In genomic region chr1:2628191-2628932, GRCh38 we compare ENCODE assay signal across 19 cellular contexts. TPM values are rescaled to one million over a fixed set of nuclear protein-coding genes. Genes with fewer than 3 reads are reported as not detected.
DNase-seq lines count a peak whose midpoint lies in the region; ATAC-seq and TF ChIP-seq lines count a peak whose summit lies in the region.
"Had no signal": no experiment of that assay in that cellular context is flagged by ENCODE, and none has a peak within 500 bp of the region (broad histone marks: within the 10 kb centered on the region; RNA-seq: fewer than 3 reads in every experiment).

No MANE protein-coding gene starts in this region.

- TF ChIP-seq CTCF in testis (IDR thresholded peaks at IDR 0.05) (no peak), gastrocnemius medialis (IDR thresholded peaks at IDR 0.05 in 4 of 5, conservative IDR thresholded peaks at IDR 0.05 in 1 of 5) (no peak)

- H3K27me3 Mint-ChIP-seq in T-cell: peaks cover 39 to 59% of the 10 kb centered on the region in 2 donors

- H3K36me3 ChIP-seq in testis (ENCODE audit: low read depth, missing control alignments) (no peaks in the 10 kb centered on the region), gastrocnemius medialis (no peaks in the 10 kb centered on the region)
- H3K36me3 ChIP-seq: cardiac muscle cell, suprapubic skin had no signal

- peaks cover 1 to 26% (median 2%) of the 10 kb centered on the region in 3 donors for H3K4me1 Mint-ChIP-seq in T-cell

- H3K27me3 ChIP-seq in testis (no peaks in the 10 kb centered on the region), gastrocnemius medialis (peaks cover 31 to 60% (median 58%) of the 10 kb centered on the region in 3 donors)
- H3K27me3 ChIP-seq: cardiac muscle cell had no signal

- ATAC-seq in Right ventricle myocardium superior (ENCODE audit: poor library complexity) (no peak), Right ventricle myocardium inferior (no peak), T-cell (replicated peaks in 1 of 4) (peak; percentile 21 to 53 (median 41)), HG03139 (IDR thresholded peaks at IDR 0.05; ENCODE audit: unreplicated experiment) (no peak), gastrocnemius medialis (no peak)
- ATAC-seq: HCT116 had no signal

- CTCF ChIA-PET in T-cell (lab: Charles Lee): no interaction called here

- in situ Hi-C loops in gastrocnemius medialis (cut with MboI; ENCODE audit: low sequenced_read_pairs in 4 of 4): no loop called here

- H3K36me3 Mint-ChIP-seq in T-cell: no peaks in the 10 kb centered on the region

- intact Hi-C loops in Right ventricle myocardium superior (cut with DNase I): loop anchor here (10.0 kb wide), 1 partner anchor 204 kb away; no protein-coding TSS in a partner anchor
- intact Hi-C loops in Right ventricle myocardium inferior (cut with DNase I): no loop called here
- intact Hi-C loops in testis (cut with DNase I; ENCODE audit: low total_unique reads): no loop called here
- intact Hi-C loops in gastrocnemius medialis (cut with DNase I; ENCODE audit: low total_unique reads): no loop called here

- TF ChIP-seq POLR2A in testis (IDR thresholded peaks at IDR 0.05) (no peak), gastrocnemius medialis (IDR thresholded peaks at IDR 0.05) (no peak)

- H3K9me3 Mint-ChIP-seq in T-cell: no peaks in the 10 kb centered on the region

- DNase-seq in Right ventricle myocardium superior: peak; percentile 30
- DNase-seq in Right ventricle myocardium inferior (ENCODE audit: missing footprints): no peak
- peak in 2 of 34 experiments; percentile 3 to 22 for DNase-seq in T-cell
- DNase-seq in islet precursor cell: peak; percentile 51
- no peak for DNase-seq in testis
- DNase-seq in stimulated activated naive CD4-positive, alpha-beta T cell treated with Interleukin-2 at 50 U/mL for 16 hours (lab: John Stamatoyannopoulos, UW): no peak
- DNase-seq in gastrocnemius medialis: no peak
- DNase-seq: COR-L47; effector CD4-positive, alpha-beta T cell; MM.1S; NCI-H187; SHP77 treated with DMSO at 0.1 percent for 48 hours had no signal

- H3K27ac ChIP-seq in testis (no peak overlapping the region), gastrocnemius medialis (no peak overlapping the region)
- H3K27ac ChIP-seq: cardiac muscle cell, suprapubic skin had no signal

- 6 to 7% methylated on average over 13 to 44 of the region's 46 CpGs for WGBS in testis, 2 donors

- peaks cover 9% of the 10 kb centered on the region for H3K4me1 ChIP-seq in testis
- no peaks in the 10 kb centered on the region for H3K4me1 ChIP-seq in gastrocnemius medialis

- H3K9me3 ChIP-seq in testis: no peaks in the 10 kb centered on the region
- no peaks in the 10 kb centered on the region for H3K9me3 ChIP-seq in gastrocnemius medialis
- H3K9me3 ChIP-seq: suprapubic skin had no signal

- no peak overlapping the region for H3K27ac Mint-ChIP-seq in T-cell
- H3K27ac Mint-ChIP-seq: nephron; T-helper 2 cell treated with Interferon-gamma antibody and Interleukin-4, amounts not matched to agents 5 μg/mL and 100 μg/mL, for 36 hours had no signal

- peak overlapping the region in 1 of 3 donors; percentile 49 for H3K4me3 Mint-ChIP-seq in T-cell
- H3K4me3 Mint-ChIP-seq: T-helper 2 cell treated with Interferon-gamma antibody and Interleukin-4, amounts not matched to agents 5 μg/mL and 100 μg/mL, for 36 hours had no signal

- H3K4me3 ChIP-seq in testis: peak overlapping the region; percentile 12 to 24
- no peak overlapping the region for H3K4me3 ChIP-seq in gastrocnemius medialis
- H3K4me3 ChIP-seq: cardiac muscle cell, lung, suprapubic skin had no signal

- POLR2A ChIA-PET in T-cell (lab: Charles Lee): no interaction called here

RNA-seq across cellular contexts. Expression of gene MMEL1, which starts 4.5 kb away (rescaled TPM):
- total RNA-seq in Right ventricle myocardium superior (0.48 TPM), Right ventricle myocardium inferior (0.35 TPM), T-cell (1 to 10 TPM in 3 of 5 donors, under 1 TPM in 2; 0.72 to 3.3 (median 1.0) TPM), testis (10 to 100 TPM; 17.2 to 18.8 TPM), gastrocnemius medialis (not detected)
- polyA plus RNA-seq in testis (ENCODE audit: insufficient read depth, low read depth, low replicate concordance): 36.4 TPM
- total RNA-seq: cardiac muscle cell had no signal
- polyA plus RNA-seq: cardiac muscle cell had no signal

RNA-seq across cellular contexts. Expression of gene PRXL2B, which starts 41.8 kb away (rescaled TPM):
- 9.8 TPM for total RNA-seq in Right ventricle myocardium superior
- 12.2 TPM for total RNA-seq in Right ventricle myocardium inferior
- 10 to 100 TPM; 17.3 to 37.6 (median 35.3) TPM for total RNA-seq in T-cell
- total RNA-seq in testis: 10 to 100 TPM; 20.9 to 25.1 TPM
- 16.5 TPM for polyA plus RNA-seq in testis (ENCODE audit: insufficient read depth, low read depth, low replicate concordance)
- 1 to 10 TPM in 2 of 4 donors, under 1 TPM in 2; 0.52 to 2.7 (median 1.1) TPM for total RNA-seq in gastrocnemius medialis

Comparison
In these comparisons a context has a peak if more than half of its experiments do, and no peak if none do; other contexts are left out.
1. DNase-seq: peak in Right ventricle myocardium superior (single experiment) and islet precursor cell (single experiment); none in Right ventricle myocardium inferior (single experiment), testis (single experiment), stimulated activated naive CD4-positive, alpha-beta T cell treated with Interleukin-2 at 50 U/mL for 16 hours (single experiment) and gastrocnemius medialis (0 of 2).
2. ATAC-seq: peak in T-cell (4 of 4); none in Right ventricle myocardium superior (single experiment), Right ventricle myocardium inferior (single experiment), HG03139 (single experiment) and gastrocnemius medialis (0 of 2).
3. H3K4me3 ChIP-seq: peak in testis (2 of 2); none in gastrocnemius medialis (0 of 4).
4. RNA of gene MMEL1, which starts 4.5 kb away (total RNA-seq): 17.2 to 18.8 TPM in testis; 0.72 to 3.3 TPM in T-cell, 0.48 TPM in Right ventricle myocardium superior (single experiment), 0.35 TPM in Right ventricle myocardium inferior (single experiment) and not detected in gastrocnemius medialis; every median in the first group is over 4 times any median in the second.